ENCODE assay signal across 9 cellular contexts in genomic region chrX:87299563-87300160, GRCh38.
A peak's percentile ranks its signal among the peaks of the same experiment; 100 is the strongest.
DNase-seq lines count a peak whose midpoint lies in the region; ATAC-seq lines count a peak whose summit lies in the region.
"Had no signal": no experiment of that assay in that cellular context is flagged by ENCODE, and none has a peak within 500 bp of the region (broad histone marks: within the 10 kb centered on the region; RNA-seq: fewer than 3 reads in every experiment).

No MANE protein-coding gene starts in this region.

- H3K36me3 ChIP-seq in H7 (replicated peaks; ENCODE audit: control insufficient read depth, insufficient read depth, low read length) = no peaks in the 10 kb centered on the region

- no peak for ATAC-seq in activated T-cell treated with anti-CD3 and anti-CD28 coated beads, Interleukin-2, amount 50 U/mL, for 72 hours (replicated peaks in 1 of 2)

- H3K9me3 Mint-ChIP-seq in activated T-cell treated with anti-CD3 and anti-CD28 coated beads, Interleukin-2, amount 50 U/mL, for 72 hours = peaks cover 0 to under 1% of the 10 kb centered on the region in 2 donors

- H3K27me3 ChIP-seq in H7 (ENCODE audit: control insufficient read depth, insufficient read depth, low read length) = no peaks in the 10 kb centered on the region

- peaks cover 18% of the 10 kb centered on the region for H3K27me3 Mint-ChIP-seq in activated T-cell treated with anti-CD3 and anti-CD28 coated beads, Interleukin-2, amount 50 U/mL, for 72 hours (ENCODE audit: low read depth)
- H3K27me3 Mint-ChIP-seq: activated naive CD8-positive, alpha-beta T cell had no signal

- no peaks in the 10 kb centered on the region for H3K4me1 Mint-ChIP-seq in activated T-cell treated with anti-CD3 and anti-CD28 coated beads, Interleukin-2, amount 50 U/mL, for 72 hours (ENCODE audit: low read depth)

- no peak overlapping the region for H3K27ac Mint-ChIP-seq in activated T-cell treated with anti-CD3 and anti-CD28 coated beads, Interleukin-2, amount 50 U/mL, for 72 hours
- H3K27ac Mint-ChIP-seq: activated naive CD8-positive, alpha-beta T cell had no signal

- no peak overlapping the region for H3K4me3 ChIP-seq in H7 (ENCODE audit: insufficient read depth, low read depth, low read length)

- DNase-seq in COLO829 (ENCODE audit: low spot score) (peak; percentile 1), H7 (peak; percentile 1), SW480 (ENCODE audit: low spot score) (peak; percentile 9), kidney tubule cell (ENCODE audit: low spot score) (peak; percentile 20), NCI-H1048 (lab: John Stamatoyannopoulos, UW) (no peak), amniotic stem cell (lab: John Stamatoyannopoulos, UW) (no peak)
- DNase-seq in activated T-cell treated with anti-CD3 and anti-CD28 coated beads, Interleukin-2, amount 50 U/mL, for 72 hours = no peak
- no peak for DNase-seq in activated CD4-positive, alpha-beta T cell treated with anti-CD3 and anti-CD28 coated beads, Interleukin-2, amount 50 U/mL, for 1 hour

- H3K4me3 Mint-ChIP-seq in activated T-cell treated with anti-CD3 and anti-CD28 coated beads, Interleukin-2, amount 50 U/mL, for 72 hours = no peak overlapping the region
- H3K4me3 Mint-ChIP-seq: activated naive CD8-positive, alpha-beta T cell had no signal

- no peaks in the 10 kb centered on the region for H3K36me3 Mint-ChIP-seq in activated T-cell treated with anti-CD3 and anti-CD28 coated beads, Interleukin-2, amount 50 U/mL, for 72 hours (ENCODE audit: insufficient read depth in 2 of 2)
- H3K36me3 Mint-ChIP-seq: activated naive CD8-positive, alpha-beta T cell had no signal

Comparison
In these comparisons a context has a peak if more than half of its experiments do, and no peak if none do; other contexts are left out.
1. DNase-seq: peak in COLO829 (single experiment), H7 (single experiment), SW480 (single experiment) and kidney tubule cell (single experiment); none in NCI-H1048 (single experiment), activated T-cell treated with anti-CD3 and anti-CD28 coated beads, Interleukin-2, amount 50 U/mL, for 72 hours (0 of 2), amniotic stem cell (single experiment) and activated CD4-positive, alpha-beta T cell treated with anti-CD3 and anti-CD28 coated beads, Interleukin-2, amount 50 U/mL, for 1 hour (single experiment).